In the genomic region with DNA sequence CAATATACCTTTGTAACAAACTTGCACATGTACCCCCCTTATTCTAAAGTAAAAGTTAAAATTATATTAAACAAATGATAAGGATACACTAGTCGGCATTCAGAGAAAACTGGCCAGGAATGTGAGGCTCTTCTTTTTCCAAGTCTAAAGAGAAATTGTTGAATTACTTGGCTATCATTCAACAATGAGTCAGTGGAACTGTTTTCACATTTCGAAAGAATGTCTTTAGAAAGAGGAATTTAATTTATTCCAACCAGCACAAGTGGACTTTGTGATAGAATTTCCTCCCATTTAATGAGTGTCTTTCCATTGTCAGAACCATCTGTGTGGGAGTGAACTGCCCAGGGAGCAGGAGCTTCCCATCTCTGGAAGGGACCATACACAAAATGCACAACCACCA, we compare ENCODE assay signal across 13 cellular contexts.
DNase-seq lines count a peak whose midpoint lies in the region; ATAC-seq, FAIRE-seq and TF ChIP-seq lines count a peak whose summit lies in the region.
"Had no signal": no experiment of that assay in that cellular context is flagged by ENCODE, and none has a peak within 500 bp of the region (broad histone marks: within the 10 kb centered on the region; RNA-seq: fewer than 3 reads in every experiment).

No MANE protein-coding gene starts in this region.

- intact Hi-C loops in activated T-helper 2 cell treated with anti-CD3 and anti-CD28 coated beads, Interferon-gamma antibody, Interleukin-2, Interleukin-4, amounts not matched to agents 10 μg/mL and 5 μg/mL and 100 μg/mL, durations not matched to agents 14 hours and 24 hours and 36 hours (cut with micrococcal nuclease) = no loop called here
- intact Hi-C loops in gastrocnemius medialis (cut with DNase I; ENCODE audit: low total_unique reads) = no loop called here

- no peak overlapping the region for H3K9ac ChIP-seq in fibroblast of lung (ENCODE audit: insufficient read depth, low read length)

- DNase-seq in AG10803 (ENCODE audit: low read depth) (peak; percentile 43), RPMI7951 (ENCODE audit: low read depth) (peak; percentile 6), fibroblast of lung (ENCODE audit: low read depth in 2 of 2) (peak; percentile 85 to 92), non-pigmented ciliary epithelial cell (ENCODE audit: low read depth) (peak; percentile 34), NCI-H2171 (lab: John Stamatoyannopoulos, UW) (no peak), GM12891 (ENCODE audit: insufficient read length, low spot score) (no peak), gastrocnemius medialis (no peak)
- DNase-seq in activated T-helper 2 cell treated with anti-CD3 and anti-CD28 coated beads, Interferon-gamma antibody, Interleukin-2, Interleukin-4, amounts not matched to agents 10 μg/mL and 5 μg/mL and 100 μg/mL, durations not matched to agents 14 hours and 24 hours and 36 hours (ENCODE audit: low spot score) = no peak
- DNase-seq: activated CD8-positive, alpha-beta memory T cell treated with anti-CD3 and anti-CD28 coated beads, Interleukin-2, amount 50 U/mL, for 4 hours; NCI-H69; stimulated activated CD4-positive, alpha-beta T cell treated with anti-CD3 and anti-CD28 coated beads, Interleukin-12 subunit alpha, Interleukin-12 subunit beta, amount 100 ng/mL, for 4 hours; WERI-Rb-1 had no signal

- no peaks in the 10 kb centered on the region for H3K4me1 Mint-ChIP-seq in activated T-helper 2 cell treated with anti-CD3 and anti-CD28 coated beads, Interferon-gamma antibody, Interleukin-2, Interleukin-4, amounts not matched to agents 10 μg/mL and 5 μg/mL and 100 μg/mL, durations not matched to agents 14 hours and 24 hours and 36 hours (ENCODE audit: low read depth)

- no peak overlapping the region for H3K27ac ChIP-seq in fibroblast of lung (ENCODE audit: insufficient read depth, low read length)
- no peak overlapping the region for H3K27ac ChIP-seq in gastrocnemius medialis
- H3K27ac ChIP-seq: C4-2B, WERI-Rb-1 had no signal

- H3K79me2 ChIP-seq in fibroblast of lung (ENCODE audit: control insufficient read depth, insufficient read depth, low read length) = no peaks in the 10 kb centered on the region

- no peak overlapping the region for H3K4me2 ChIP-seq in fibroblast of lung (ENCODE audit: extremely low read depth, insufficient read depth, low read length)

- ATAC-seq in gastrocnemius medialis = no peak

- TF ChIP-seq POLR2A in GM12891 (IDR thresholded peaks at IDR 0.05; ENCODE audit: low read depth, low read length) = no peak
- TF ChIP-seq POLR2A in gastrocnemius medialis (IDR thresholded peaks at IDR 0.05) = no peak

- no peaks in the 10 kb centered on the region for H3K27me3 Mint-ChIP-seq in activated T-helper 2 cell treated with anti-CD3 and anti-CD28 coated beads, Interferon-gamma antibody, Interleukin-2, Interleukin-4, amounts not matched to agents 10 μg/mL and 5 μg/mL and 100 μg/mL, durations not matched to agents 14 hours and 24 hours and 36 hours (ENCODE audit: low read depth)

- in situ Hi-C loops in gastrocnemius medialis (cut with MboI; ENCODE audit: low sequenced_read_pairs in 4 of 4) = no loop called here

- FAIRE-seq in GM12891 (lab: Jason Lieb, UNC) = no peak

- no peaks in the 10 kb centered on the region for H3K36me3 Mint-ChIP-seq in activated T-helper 2 cell treated with anti-CD3 and anti-CD28 coated beads, Interferon-gamma antibody, Interleukin-2, Interleukin-4, amounts not matched to agents 10 μg/mL and 5 μg/mL and 100 μg/mL, durations not matched to agents 14 hours and 24 hours and 36 hours (ENCODE audit: low read depth)

- H3K4me3 ChIP-seq in AG10803 (ENCODE audit: low read length) (no peak overlapping the region), fibroblast of lung (replicated peaks in 1 of 4; ENCODE audit: control extremely low read depth in 1 of 4, insufficient read depth in 1 of 4, low read depth in 3 of 4, low read length in 4 of 4) (no peak overlapping the region), gastrocnemius medialis (no peak overlapping the region)

- peaks cover 2% of the 10 kb centered on the region for H3K4me1 ChIP-seq in fibroblast of lung (ENCODE audit: control insufficient read depth, extremely low read depth, insufficient read depth, low read length)
- H3K4me1 ChIP-seq in gastrocnemius medialis = no peaks in the 10 kb centered on the region

- peaks cover 8% of the 10 kb centered on the region for H3K9me3 Mint-ChIP-seq in activated T-helper 2 cell treated with anti-CD3 and anti-CD28 coated beads, Interferon-gamma antibody, Interleukin-2, Interleukin-4, amounts not matched to agents 10 μg/mL and 5 μg/mL and 100 μg/mL, durations not matched to agents 14 hours and 24 hours and 36 hours

- H2AFZ ChIP-seq in fibroblast of lung (ENCODE audit: low read length) = no peak overlapping the region

- H3K27ac Mint-ChIP-seq in activated T-helper 2 cell treated with anti-CD3 and anti-CD28 coated beads, Interferon-gamma antibody, Interleukin-2, Interleukin-4, amounts not matched to agents 10 μg/mL and 5 μg/mL and 100 μg/mL, durations not matched to agents 14 hours and 24 hours and 36 hours = no peak overlapping the region

- no peaks in the 10 kb centered on the region for H4K20me1 ChIP-seq in fibroblast of lung (ENCODE audit: control insufficient read depth, extremely low read depth, insufficient read depth, low read length)

- H3K4me3 Mint-ChIP-seq in activated T-helper 2 cell treated with anti-CD3 and anti-CD28 coated beads, Interferon-gamma antibody, Interleukin-2, Interleukin-4, amounts not matched to agents 10 μg/mL and 5 μg/mL and 100 μg/mL, durations not matched to agents 14 hours and 24 hours and 36 hours (ENCODE audit: low read depth) = no peak overlapping the region

- H3K36me3 ChIP-seq in fibroblast of lung (ENCODE audit: control insufficient read depth, insufficient read depth, low read length) (no peaks in the 10 kb centered on the region), gastrocnemius medialis (no peaks in the 10 kb centered on the region)
- H3K36me3 ChIP-seq: WERI-Rb-1 had no signal

- H3K9me3 ChIP-seq in fibroblast of lung (ENCODE audit: control insufficient read depth, insufficient read depth, low read depth, low read length) (no peaks in the 10 kb centered on the region), gastrocnemius medialis (no peaks in the 10 kb centered on the region)

- TF ChIP-seq CTCF in AG10803 (conservative IDR thresholded peaks at IDR 0.05; ENCODE audit: low read length) (no peak), fibroblast of lung (conservative IDR thresholded peaks at IDR 0.05 in 1 of 2, IDR thresholded peaks at IDR 0.05 in 1 of 2; ENCODE audit: low read depth in 1 of 2, low read length in 2 of 2) (no peak), gastrocnemius medialis (IDR thresholded peaks at IDR 0.05 in 4 of 5, conservative IDR thresholded peaks at IDR 0.05 in 1 of 5) (no peak)

- H3K27me3 ChIP-seq in fibroblast of lung (ENCODE audit: control insufficient read depth, insufficient read depth, low read length) = no peaks in the 10 kb centered on the region
- H3K27me3 ChIP-seq in gastrocnemius medialis = no peaks in the 10 kb centered on the region

TF ChIP-seq in GM12891, 5 proteins besides CTCF, POLR2A, EP300 and RAD21:
- TF ChIP-seq TAF1 (IDR thresholded peaks at IDR 0.05; ENCODE audit: low read depth, low read length) = no peak
- TF ChIP-seq PAX5 (IDR thresholded peaks at IDR 0.05; ENCODE audit: insufficient read depth, low read length, severe bottlenecking) = no peak
- TF ChIP-seq SPI1 (IDR thresholded peaks at IDR 0.05; ENCODE audit: low read depth, low read length) = no peak
- TF ChIP-seq POU2F2 (IDR thresholded peaks at IDR 0.05; ENCODE audit: low read depth, low read length) = no peak
- no peak for TF ChIP-seq POLR2AphosphoS5 (IDR thresholded peaks at IDR 0.05; ENCODE audit: low read depth, low read length)

Comparison
In these comparisons a context has a peak if more than half of its experiments do, and no peak if none do; other contexts are left out.
1. DNase-seq: peak in AG10803 (single experiment), RPMI7951 (single experiment), fibroblast of lung (2 of 2) and non-pigmented ciliary epithelial cell (single experiment); none in NCI-H2171 (single experiment), GM12891 (single experiment), activated T-helper 2 cell treated with anti-CD3 and anti-CD28 coated beads, Interferon-gamma antibody, Interleukin-2, Interleukin-4, amounts not matched to agents 10 μg/mL and 5 μg/mL and 100 μg/mL, durations not matched to agents 14 hours and 24 hours and 36 hours (single experiment) and gastrocnemius medialis (0 of 2).